Comparison of ENCODE assay signal across 18 cellular contexts in the genomic region with DNA sequence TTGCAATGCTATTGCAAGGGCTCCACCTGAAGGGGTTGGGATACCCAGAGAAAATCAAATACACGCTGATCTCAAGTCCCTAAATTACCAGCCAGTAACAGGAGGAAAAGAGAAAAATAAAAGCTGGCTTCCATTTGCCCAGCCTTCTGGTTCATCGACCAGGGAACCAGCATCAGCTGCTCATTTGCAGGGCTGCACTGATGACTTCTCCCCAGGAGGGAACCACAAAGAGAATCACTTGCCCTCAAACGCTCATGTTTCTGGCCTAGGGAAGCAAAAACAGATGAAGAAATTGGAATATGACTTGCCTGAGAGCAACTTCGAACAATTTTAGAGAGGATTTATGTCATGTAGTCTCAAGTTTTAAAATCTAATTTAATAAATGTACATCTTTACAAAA.
DNase-seq lines count a peak whose midpoint lies in the region; ATAC-seq, FAIRE-seq and TF ChIP-seq lines count a peak whose summit lies in the region.
"Had no signal": no experiment of that assay in that cellular context is flagged by ENCODE, and none has a peak within 500 bp of the region (broad histone marks: within the 10 kb centered on the region; RNA-seq: fewer than 3 reads in every experiment).

No MANE protein-coding gene starts in this region.

- no peak overlapping the region for H3K9ac ChIP-seq in H1 (replicated peaks in 1 of 4; ENCODE audit: extremely low read depth in 1 of 4, low read depth in 3 of 4, low read length in 3 of 4)

- peak; percentile 5 for DNase-seq in NCI-H345 (lab: John Stamatoyannopoulos, UW)
- DNase-seq in NCI-H345 treated with DMSO at 0.1 percent for 48 hours (lab: John Stamatoyannopoulos, UW; ENCODE audit: unreplicated experiment), result no peak
- peak; percentile 55 for DNase-seq in NCI-H2227 treated with DMSO at 0.1 percent for 48 hours (lab: John Stamatoyannopoulos, UW)
- no peak for DNase-seq in H1 (ENCODE audit: low read depth in 1 of 2, low spot score in 2 of 2)
- DNase-seq in retina, result peak; percentile 73
- no peak for DNase-seq in osteocyte (ENCODE audit: extremely low spot score, unreplicated experiment)
- no peak for DNase-seq in posterior cingulate gyrus
- DNase-seq: 8988T; amygdala; head of caudate nucleus; ovary; stimulated activated naive CD4-positive, alpha-beta T cell; T-helper 1 cell; trophoblast cell had no signal

- H3K4me3 Mint-ChIP-seq in osteocyte (ENCODE audit: unreplicated experiment), result no peak overlapping the region
- H3K4me3 Mint-ChIP-seq: activated T-helper 17 cell treated with anti-CD3 and anti-CD28 coated beads, Interleukin-2, amount 50 U/mL, for 72 hours; CD14-positive monocyte had no signal

- POLR2A ChIA-PET in H1 (lab: Charles Lee; ENCODE audit: partially characterized antibody), result no interaction called here

- no peak for TF ChIP-seq POLR2A in H1 (IDR thresholded peaks at IDR 0.05; ENCODE audit: control extremely low read depth in 1 of 2, low read depth in 2 of 2, low read length in 2 of 2)

- WGBS in H1 (ENCODE audit: extremely low coverage in 1 of 2, insufficient coverage in 1 of 2, insufficient read length in 1 of 2, insufficient replicate concordance in 2 of 2, low coverage in 1 of 2, low lambda C conversion rate in 2 of 2, missing lambda C conversion rate in 1 of 2), 2 experiments, result 69% methylated on average over 4 of the region's 4 CpGs; no CpG with 5 or more reads in 1 of the 2 experiments

- FAIRE-seq in H1 (lab: Jason Lieb, UNC), result no peak
- FAIRE-seq: HTR-8/SVneo had no signal

- no peaks in the 10 kb centered on the region for H3K4me1 Mint-ChIP-seq in osteocyte (ENCODE audit: unreplicated experiment)
- H3K4me1 Mint-ChIP-seq: activated T-helper 17 cell treated with anti-CD3 and anti-CD28 coated beads, Interleukin-2, amount 50 U/mL, for 72 hours; CD14-positive monocyte had no signal

- H3K27ac Mint-ChIP-seq in osteocyte (ENCODE audit: unreplicated experiment), result no peak overlapping the region
- H3K27ac Mint-ChIP-seq: activated T-helper 17 cell treated with anti-CD3 and anti-CD28 coated beads, Interleukin-2, amount 50 U/mL, for 72 hours; CD14-positive monocyte had no signal

- no peaks in the 10 kb centered on the region for H3K27me3 ChIP-seq in H1 (replicated peaks in 1 of 4; ENCODE audit: control insufficient read depth in 3 of 4, extremely low read depth in 1 of 4, insufficient read depth in 3 of 4, low read length in 3 of 4)
- H3K27me3 ChIP-seq: ovary had no signal

- no peak overlapping the region for H3K14ac ChIP-seq in H1 (ENCODE audit: insufficient read length)

- no peak overlapping the region for H2BK5ac ChIP-seq in H1 (ENCODE audit: low read depth, low read length)

- H2BK12ac ChIP-seq in H1 (ENCODE audit: low read depth, low read length), result no peak overlapping the region

- intact Hi-C loops in posterior cingulate gyrus (cut with DNase I), result no loop called here

- no peaks in the 10 kb centered on the region for H4K20me1 ChIP-seq in H1 (replicated peaks in 1 of 2; ENCODE audit: control insufficient read depth in 1 of 2, insufficient read depth in 2 of 2, low read length in 2 of 2)

- H3K23me2 ChIP-seq in H1 (ENCODE audit: low read depth, low read length), result no peaks in the 10 kb centered on the region

- no peaks in the 10 kb centered on the region for H3K79me1 ChIP-seq in H1 (ENCODE audit: low read depth, low read length)

- TF ChIP-seq CTCF in H1 (IDR thresholded peaks at IDR 0.05; ENCODE audit: control extremely low read depth in 1 of 3, insufficient read depth in 1 of 3, low read depth in 1 of 3, low read length in 3 of 3) (no peak), osteocyte (IDR thresholded peaks at IDR 0.05) (no peak)

- H3K79me2 ChIP-seq in H1 (ENCODE audit: control insufficient read depth in 1 of 2, insufficient read depth in 2 of 2, low read length in 2 of 2), result no peaks in the 10 kb centered on the region

- H3K4me3 ChIP-seq in H1 (ENCODE audit: extremely low read depth in 1 of 4, insufficient read depth in 2 of 4, low read depth in 3 of 4, low read length in 4 of 4), result no peak overlapping the region
- H3K4me3 ChIP-seq: ovary had no signal

- ATAC-seq in HG03135 (IDR thresholded peaks at IDR 0.05; ENCODE audit: unreplicated experiment), result no peak
- ATAC-seq: activated T-helper 17 cell treated with anti-CD3 and anti-CD28 coated beads, Interleukin-2, amount 50 U/mL, for 72 hours had no signal

- no peak for TF ChIP-seq EP300 in H1 (IDR thresholded peaks at IDR 0.05; ENCODE audit: borderline replicate concordance in 1 of 2, low read depth in 2 of 2, low read length in 2 of 2)

- H3K36me3 ChIP-seq in H1 (ENCODE audit: control insufficient read depth in 2 of 4, insufficient read depth in 4 of 4, low read length in 3 of 4), result no peaks in the 10 kb centered on the region
- H3K36me3 ChIP-seq: ovary had no signal

- no peak overlapping the region for H3K4ac ChIP-seq in H1 (replicated peaks; ENCODE audit: insufficient read length, low read depth, low read length)

- H3K36me3 Mint-ChIP-seq in osteocyte (ENCODE audit: unreplicated experiment), result no peaks in the 10 kb centered on the region
- H3K36me3 Mint-ChIP-seq: CD14-positive monocyte had no signal

- H4K91ac ChIP-seq in H1 (replicated peaks; ENCODE audit: insufficient read length, low read length), result no peak overlapping the region

- no peak for TF ChIP-seq RAD21 in H1 (IDR thresholded peaks at IDR 0.05 in 1 of 2, conservative IDR thresholded peaks at IDR 0.05 in 1 of 2; ENCODE audit: low read depth in 2 of 2, low read length in 2 of 2)

- no peaks in the 10 kb centered on the region for H3K9me3 ChIP-seq in H1 (ENCODE audit: insufficient read depth in 2 of 2, low read depth in 1 of 2, low read length in 1 of 2)
- H3K9me3 ChIP-seq: ovary had no signal

- no peaks in the 10 kb centered on the region for H3K4me1 ChIP-seq in H1 (replicated peaks in 1 of 4; ENCODE audit: control insufficient read depth in 3 of 4, insufficient read depth in 4 of 4, low read length in 3 of 4)

- no peak overlapping the region for H3K56ac ChIP-seq in H1 (replicated peaks; ENCODE audit: insufficient read length, low read depth, low read length)

- no peak overlapping the region for H2BK20ac ChIP-seq in H1 (ENCODE audit: low read length)

- H3K18ac ChIP-seq in H1 (ENCODE audit: extremely low read depth, low read length), result no peak overlapping the region

- H4K8ac ChIP-seq in H1 (ENCODE audit: extremely low read depth, insufficient read depth, low read length), result no peak overlapping the region

- no peaks in the 10 kb centered on the region for H3K9me3 Mint-ChIP-seq in osteocyte (ENCODE audit: unreplicated experiment)

- H2AFZ ChIP-seq in H1 (ENCODE audit: low read length), result peak overlapping the region; percentile 86

- H2AK5ac ChIP-seq in H1 (ENCODE audit: low read depth, low read length), result no peak overlapping the region

- no peak overlapping the region for H2BK120ac ChIP-seq in H1 (replicated peaks; ENCODE audit: low read depth, low read length)

- no peaks in the 10 kb centered on the region for H3K27me3 Mint-ChIP-seq in osteocyte (ENCODE audit: unreplicated experiment)

- CTCF ChIA-PET in H1 (lab: Charles Lee; ENCODE audit: partially characterized antibody), result interaction anchor here (1.9 kb wide), 1 partner anchor 27 kb away, joined by 6 read pairs; no protein-coding TSS in a partner anchor

- no peak overlapping the region for H4K5ac ChIP-seq in H1 (ENCODE audit: insufficient read length, low read depth, low read length)

- H3K4me2 ChIP-seq in H1 (ENCODE audit: insufficient read depth in 1 of 2, low read depth in 2 of 2, low read length in 2 of 2), result no peak overlapping the region

- no peak overlapping the region for H3K23ac ChIP-seq in H1 (ENCODE audit: insufficient read length)

- H3K27ac ChIP-seq in H1 (ENCODE audit: low read depth, low read length), result no peak overlapping the region
- H3K27ac ChIP-seq: ovary had no signal

- no peak overlapping the region for H2BK15ac ChIP-seq in H1 (ENCODE audit: low read length)

TF ChIP-seq in H1, 55 proteins besides CTCF, POLR2A, EP300 and RAD21:
- no peak for TF ChIP-seq RBBP5 (IDR thresholded peaks at IDR 0.05; ENCODE audit: borderline replicate concordance, low read depth, low read length)
- peak; percentile 57 for TF ChIP-seq NANOG (IDR thresholded peaks at IDR 0.05; ENCODE audit: insufficient read depth, low read depth, low read length, poor library complexity, severe bottlenecking)

Comparison
In these comparisons a context has a peak if more than half of its experiments do, and no peak if none do; other contexts are left out.
1. DNase-seq: peak in NCI-H345 (single experiment), NCI-H2227 treated with DMSO at 0.1 percent for 48 hours (single experiment) and retina (single experiment); none in NCI-H345 treated with DMSO at 0.1 percent for 48 hours (single experiment), H1 (0 of 2), osteocyte (single experiment) and posterior cingulate gyrus (0 of 10).